In the genomic region with DNA sequence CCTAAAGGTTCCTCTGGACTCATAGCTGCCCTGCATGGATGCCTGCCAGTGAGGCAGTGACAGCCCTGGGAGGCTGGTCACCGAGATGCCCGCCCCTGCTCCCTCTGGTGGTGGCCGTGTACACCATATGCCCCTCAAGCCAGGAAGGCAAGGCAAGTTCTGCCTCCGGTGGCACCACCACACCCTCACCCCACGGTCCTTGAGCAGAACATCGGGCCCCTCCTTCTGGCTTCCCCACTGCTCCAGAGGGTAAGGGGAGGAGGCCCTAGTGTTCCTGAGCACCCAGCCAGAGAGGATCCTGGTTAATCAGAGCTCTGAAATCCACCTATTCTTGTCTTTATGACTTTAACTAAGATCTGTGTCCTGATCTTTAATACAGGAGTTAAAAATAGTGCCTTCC, we compare ENCODE assay signal across 8 cellular contexts. TPM values are rescaled to one million over a fixed set of nuclear protein-coding genes. Genes with fewer than 3 reads are reported as not detected.
DNase-seq lines count a peak whose midpoint lies in the region; ATAC-seq and FAIRE-seq lines count a peak whose summit lies in the region.

No MANE protein-coding gene starts in this region.

- H3K36me3 ChIP-seq in ACC112 (ENCODE audit: insufficient read depth, low read length) (peaks cover 3% of the 10 kb centered on the region), neuronal stem cell (replicated peaks in 1 of 2; ENCODE audit: control insufficient read depth in 2 of 2, insufficient read depth in 2 of 2, low read length in 2 of 2) (peaks cover 4 to 29% of the 10 kb centered on the region in 2 donors)

- no peak overlapping the region for H2AFZ ChIP-seq in ACC112 (ENCODE audit: low read length, unreplicated experiment)
- no peak overlapping the region for H2AFZ ChIP-seq in neuronal stem cell (ENCODE audit: low read length)

- no CpG with 5 or more reads among the region's 6 CpGs for WGBS in neuronal stem cell (ENCODE audit: extremely low coverage in 2 of 2, insufficient read length in 2 of 2, insufficient replicate concordance in 1 of 2), 2 donors

- H2BK15ac ChIP-seq in neuronal stem cell (ENCODE audit: low read length) = no peak overlapping the region

- H3K23ac ChIP-seq in neuronal stem cell (ENCODE audit: low read depth, low read length, poor library complexity) = peak overlapping the region; percentile 83

- H4K91ac ChIP-seq in neuronal stem cell (ENCODE audit: low read depth, low read length, poor library complexity) = no peak overlapping the region

- no peaks in the 10 kb centered on the region for H3K9me3 ChIP-seq in neuronal stem cell (replicated peaks in 1 of 2; ENCODE audit: control insufficient read depth in 2 of 2, insufficient read depth in 1 of 2, low read depth in 1 of 2, low read length in 2 of 2)

- H3K4me1 ChIP-seq in ACC112 (ENCODE audit: control insufficient read depth, insufficient read depth, low read length, unreplicated experiment) (peaks cover 34% of the 10 kb centered on the region), neuronal stem cell (ENCODE audit: control insufficient read depth in 2 of 2, insufficient read depth in 1 of 2, low read depth in 1 of 2, low read length in 2 of 2) (peaks cover 0 to 3% of the 10 kb centered on the region in 2 donors)

- H3K79me1 ChIP-seq in neuronal stem cell (ENCODE audit: low read depth, low read length) = no peaks in the 10 kb centered on the region

- no peak overlapping the region for H2BK120ac ChIP-seq in neuronal stem cell (ENCODE audit: low read depth, low read length)

- no peak for FAIRE-seq in frontal cortex (lab: Jason Lieb, UNC)

- peaks cover 9% of the 10 kb centered on the region for H3K79me2 ChIP-seq in ACC112 (ENCODE audit: control insufficient read depth, insufficient read depth, low read length, unreplicated experiment)

- H3K14ac ChIP-seq in neuronal stem cell (ENCODE audit: low read length) = no peak overlapping the region

- no peak overlapping the region for H2AK5ac ChIP-seq in neuronal stem cell (ENCODE audit: low read depth, low read length)

- no peak overlapping the region for H3K18ac ChIP-seq in neuronal stem cell (ENCODE audit: low read length)

- H3K4me3 ChIP-seq in ACC112 (ENCODE audit: low read depth, low read length) (no peak overlapping the region), neuronal stem cell (ENCODE audit: low read length in 2 of 2) (no peak overlapping the region)

- no peak overlapping the region for H3K4me2 ChIP-seq in neuronal stem cell (ENCODE audit: insufficient read depth, low read length, poor library complexity, severe bottlenecking)

- H2BK5ac ChIP-seq in neuronal stem cell (ENCODE audit: low read length) = no peak overlapping the region

- H3K4ac ChIP-seq in neuronal stem cell (ENCODE audit: low read length) = no peak overlapping the region

- H3K27ac ChIP-seq in ACC112 (ENCODE audit: low read depth, low read length) (peak overlapping the region; percentile 10; the same call in 1 of the 2 replicates), neuronal stem cell (replicated peaks; ENCODE audit: low read length) (no peak overlapping the region)

- DNase-seq in EH (ENCODE audit: low read depth) (peak; percentile 86), T-helper 22 cell (ENCODE audit: low read depth) (peak; percentile 17), ecto neural progenitor cell (ENCODE audit: low spot score) (peak; percentile 69), neuronal stem cell (ENCODE audit: low spot score) (peak; percentile 37), frontal cortex (ENCODE audit: low spot score in 2 of 2) (no peak)

- no peak overlapping the region for H3K9ac ChIP-seq in neuronal stem cell (ENCODE audit: low read depth, low read length, poor library complexity)

- H2BK12ac ChIP-seq in neuronal stem cell (ENCODE audit: low read length) = no peak overlapping the region

- no peak overlapping the region for H4K8ac ChIP-seq in neuronal stem cell (ENCODE audit: low read depth, low read length)

- H3K27me3 ChIP-seq in ACC112 (ENCODE audit: insufficient read depth, low read length) (no peaks in the 10 kb centered on the region), neuronal stem cell (ENCODE audit: control insufficient read depth in 3 of 3, insufficient read depth in 3 of 3, low read depth in 1 of 3, low read length in 3 of 3) (no peaks in the 10 kb centered on the region)

- peak; percentile 72 for ATAC-seq in HG03175 (IDR thresholded peaks at IDR 0.05; ENCODE audit: unreplicated experiment)
- ATAC-seq in GM21447 (IDR thresholded peaks at IDR 0.05; ENCODE audit: unreplicated experiment) = no peak

RNA-seq across cellular contexts. Expression of a gene that starts 1.6 kb away (rescaled TPM):
- polyA plus RNA-seq in neuronal stem cell (2013, experiment 1 of 2) = 0.04 TPM
- not detected for polyA plus RNA-seq in neuronal stem cell (2013, experiment 2 of 2)
- not detected for total RNA-seq in frontal cortex

RNA-seq across cellular contexts. Expression of a gene that starts 4.7 kb away (rescaled TPM):
- 9.6 TPM for polyA plus RNA-seq in neuronal stem cell (2013, experiment 1 of 2)
- polyA plus RNA-seq in neuronal stem cell (2013, experiment 2 of 2) = 9.3 TPM
- total RNA-seq in frontal cortex = 13.0 TPM

RNA-seq across cellular contexts. Expression of a gene that starts 9.6 kb away (rescaled TPM):
- polyA plus RNA-seq in neuronal stem cell (2013, experiment 1 of 2) = 110 TPM
- polyA plus RNA-seq in neuronal stem cell (2013, experiment 2 of 2) = 107 TPM
- total RNA-seq in frontal cortex = 7.3 TPM

RNA-seq across cellular contexts. Expression of a gene that starts 10.6 kb away (rescaled TPM):
- polyA plus RNA-seq in neuronal stem cell (2013, experiment 1 of 2) = 0.22 TPM
- 0.12 TPM for polyA plus RNA-seq in neuronal stem cell (2013, experiment 2 of 2)
- 1.2 TPM for total RNA-seq in frontal cortex

RNA-seq across cellular contexts. Expression of a gene that starts 16.2 kb away (rescaled TPM):
- 77.4 TPM for polyA plus RNA-seq in neuronal stem cell (2013, experiment 1 of 2)
- 76.9 TPM for polyA plus RNA-seq in neuronal stem cell (2013, experiment 2 of 2)
- total RNA-seq in frontal cortex = 55.0 TPM

Comparison
In these comparisons a context has a peak if more than half of its experiments do, and no peak if none do; other contexts are left out.
1. DNase-seq: peak in EH (single experiment), T-helper 22 cell (single experiment), ecto neural progenitor cell (single experiment) and neuronal stem cell (single experiment); none in frontal cortex (0 of 2).